13 cellular contexts compared by ENCODE assay signal in the genomic region with DNA sequence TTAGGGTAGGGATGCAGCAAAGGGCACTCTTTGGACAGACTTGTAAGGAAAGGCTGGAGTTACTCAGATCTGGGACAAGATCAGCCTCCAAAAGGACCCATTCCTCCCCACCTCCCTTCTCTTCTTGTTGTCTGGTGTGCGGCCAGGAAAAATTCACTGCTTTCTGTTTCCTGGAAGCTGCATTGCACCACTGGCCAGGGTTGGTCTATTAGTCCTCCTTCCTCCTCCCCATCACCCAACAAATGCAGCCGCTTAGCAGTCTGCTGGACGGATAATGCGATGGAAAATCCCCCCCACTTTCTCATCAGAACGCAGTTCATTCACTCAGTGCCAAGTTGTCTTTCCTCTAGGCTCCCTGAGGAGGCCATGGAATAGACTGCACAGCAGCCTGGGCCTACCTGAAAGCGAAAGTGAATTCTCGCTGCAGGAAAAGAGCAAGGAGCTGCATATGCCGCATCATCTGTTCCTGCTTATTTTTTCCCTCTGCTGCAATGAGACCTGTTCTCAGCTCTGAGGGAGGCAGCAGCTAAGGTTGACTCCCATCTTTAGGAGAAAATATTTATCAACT.
DNase-seq lines count a peak whose midpoint lies in the region; ATAC-seq and TF ChIP-seq lines count a peak whose summit lies in the region.
"Had no signal": no experiment of that assay in that cellular context is flagged by ENCODE, and none has a peak within 500 bp of the region (broad histone marks: within the 10 kb centered on the region; RNA-seq: fewer than 3 reads in every experiment).

No MANE protein-coding gene starts in this region.

- H3K4me2 ChIP-seq in mesenchymal stem cell (ENCODE audit: low read length, poor library complexity, severe bottlenecking) (no peak overlapping the region), MM.1S (ENCODE audit: low read depth, low read length) (no peak overlapping the region)
- H3K4me2 ChIP-seq: BLaER1 had no signal

- H4K20me1 ChIP-seq in MM.1S (ENCODE audit: insufficient read depth, low read length) = no peaks in the 10 kb centered on the region
- H4K20me1 ChIP-seq: BLaER1 had no signal

- H3K9me3 ChIP-seq in mesenchymal stem cell (ENCODE audit: control insufficient read depth, low read length) (no peaks in the 10 kb centered on the region), T-helper 17 cell (ENCODE audit: control insufficient read depth, low read length, poor library complexity, severe bottlenecking) (no peaks in the 10 kb centered on the region), MM.1S (replicated peaks; ENCODE audit: insufficient read depth, low read length) (no peaks in the 10 kb centered on the region)
- H3K9me3 ChIP-seq: BLaER1, spleen had no signal

- H3K79me2 ChIP-seq in MM.1S (ENCODE audit: low read length) = no peaks in the 10 kb centered on the region

- H3K23ac ChIP-seq in mesenchymal stem cell (ENCODE audit: low read length in 2 of 2) = no peak overlapping the region

- ATAC-seq in T-helper 17 cell (no peak), GM21367 (IDR thresholded peaks at IDR 0.05; ENCODE audit: unreplicated experiment) (no peak)

- H4K91ac ChIP-seq in mesenchymal stem cell (ENCODE audit: low read length) = no peak overlapping the region

- H2AK5ac ChIP-seq in mesenchymal stem cell (ENCODE audit: low read length, severe bottlenecking) = peak overlapping the region; percentile 55

- H3K27me3 Mint-ChIP-seq in T-helper 17 cell = no peaks in the 10 kb centered on the region

- 99% methylated on average over 7 of the region's 8 CpGs for WGBS in mesenchymal stem cell

- H3K36me3 ChIP-seq in mesenchymal stem cell (ENCODE audit: control insufficient read depth in 1 of 2, insufficient read depth in 2 of 2, low read depth in 1 of 2, low read length in 2 of 2) = no peaks in the 10 kb centered on the region
- H3K36me3 ChIP-seq in MM.1S (replicated peaks; ENCODE audit: insufficient read depth, low read length) = no peaks in the 10 kb centered on the region
- H3K36me3 ChIP-seq: BLaER1, spleen had no signal

- TF ChIP-seq CTCF in coronary artery (IDR thresholded peaks at IDR 0.05) (no peak), MM.1S (IDR thresholded peaks at IDR 0.05; ENCODE audit: low read length) (no peak)

- H2BK120ac ChIP-seq in mesenchymal stem cell (ENCODE audit: low read depth, low read length) = no peak overlapping the region

- no peak overlapping the region for H3K4me3 Mint-ChIP-seq in T-helper 17 cell

- no peaks in the 10 kb centered on the region for H3K79me1 ChIP-seq in mesenchymal stem cell (replicated peaks; ENCODE audit: low read length, poor library complexity, severe bottlenecking)

- H2BK5ac ChIP-seq in mesenchymal stem cell (ENCODE audit: low read depth, low read length, poor library complexity, severe bottlenecking) = no peak overlapping the region

- H3K14ac ChIP-seq in mesenchymal stem cell (ENCODE audit: low read length in 2 of 2) = no peak overlapping the region

- H3K18ac ChIP-seq in mesenchymal stem cell (ENCODE audit: low read depth in 1 of 2, low read length in 2 of 2) = peak overlapping the region in 1 of 2 experiments; percentile 48

- DNase-seq in ACHN = peak; percentile 19
- peak; percentile 20 for DNase-seq in HCEC 1CT
- DNase-seq in coronary artery (ENCODE audit: low spot score) = no peak
- DNase-seq in mesenchymal stem cell = peak; percentile 47
- DNase-seq in T-helper 17 cell = no peak
- DNase-seq in stimulated activated CD4-positive, alpha-beta T cell treated with anti-CD3 and anti-CD28 coated beads, Interleukin-4, amount 100 ng/mL, for 24 hours = no peak
- no peak for DNase-seq in MM.1S
- DNase-seq: glutamatergic neuron, NCI-H1105 treated with DMSO at 0.1 percent for 48 hours, RPMI8226, spleen had no signal

- no peaks in the 10 kb centered on the region for H3K9me2 ChIP-seq in MM.1S (replicated peaks; ENCODE audit: insufficient read depth, low read length)

- in situ Hi-C loops in ACHN (cut with HindIII; ENCODE audit: low pct_ligation_motif_present, low pct_unique_long_range_greater_than_20kb, low sequenced_read_pairs) = no loop called here

- no peak overlapping the region for H2BK12ac ChIP-seq in mesenchymal stem cell (ENCODE audit: low read length in 2 of 2)

- H3K27ac Mint-ChIP-seq in T-helper 17 cell = no peak overlapping the region

- no peak overlapping the region for H2BK15ac ChIP-seq in mesenchymal stem cell (ENCODE audit: low read depth, poor library complexity, severe bottlenecking)

- no peaks in the 10 kb centered on the region for H3F3A ChIP-seq in MM.1S (ENCODE audit: insufficient read depth, low read length)

- no peaks in the 10 kb centered on the region for H3K27me3 ChIP-seq in mesenchymal stem cell (ENCODE audit: control insufficient read depth in 1 of 2, insufficient read depth in 1 of 2, low read length in 2 of 2)
- H3K27me3 ChIP-seq in MM.1S (replicated peaks; ENCODE audit: insufficient read depth, low read length) = no peaks in the 10 kb centered on the region
- H3K27me3 ChIP-seq: BLaER1, spleen had no signal

- no peak overlapping the region for H2AFZ ChIP-seq in mesenchymal stem cell (ENCODE audit: low read depth, low read length)
- H2AFZ ChIP-seq in MM.1S (ENCODE audit: low read length) = no peak overlapping the region

- H4K8ac ChIP-seq in mesenchymal stem cell (ENCODE audit: low read length) = peak overlapping the region; percentile 57

- no peaks in the 10 kb centered on the region for H3K4me1 Mint-ChIP-seq in T-helper 17 cell

- H3K4me3 ChIP-seq in coronary artery (peak overlapping the region; percentile 24), mesenchymal stem cell (ENCODE audit: insufficient read depth in 1 of 2, low read depth in 1 of 2, low read length in 2 of 2) (peak overlapping the region in 1 of 2 experiments; percentile 76), MM.1S (ENCODE audit: low read length) (no peak overlapping the region)
- H3K4me3 ChIP-seq: BLaER1 had no signal

- H3K36me3 Mint-ChIP-seq in T-helper 17 cell (ENCODE audit: low read depth) = no peaks in the 10 kb centered on the region

- H3K27ac ChIP-seq in coronary artery (no peak overlapping the region), mesenchymal stem cell (ENCODE audit: low read length, poor library complexity, severe bottlenecking) (no peak overlapping the region), MM.1S (ENCODE audit: low read length) (no peak overlapping the region)
- H3K27ac ChIP-seq: BLaER1 had no signal

- peaks cover 3% of the 10 kb centered on the region for H3K4me1 ChIP-seq in mesenchymal stem cell (ENCODE audit: control insufficient read depth, insufficient read depth, low read depth, low read length)
- no peaks in the 10 kb centered on the region for H3K4me1 ChIP-seq in MM.1S (ENCODE audit: low read length)
- H3K4me1 ChIP-seq: BLaER1 had no signal

- H3K9ac ChIP-seq in mesenchymal stem cell (ENCODE audit: low read length) = peak overlapping the region; percentile 75
- no peak overlapping the region for H3K9ac ChIP-seq in MM.1S (ENCODE audit: low read length)
- H3K9ac ChIP-seq: BLaER1 had no signal

- H3K4ac ChIP-seq in mesenchymal stem cell (ENCODE audit: low read depth in 1 of 2, low read length in 2 of 2) = no peak overlapping the region

Comparison
In these comparisons a context has a peak if more than half of its experiments do, and no peak if none do; other contexts are left out.
1. DNase-seq: peak in ACHN (single experiment), HCEC 1CT (single experiment) and mesenchymal stem cell (single experiment); none in coronary artery (single experiment), T-helper 17 cell (0 of 3), stimulated activated CD4-positive, alpha-beta T cell treated with anti-CD3 and anti-CD28 coated beads, Interleukin-4, amount 100 ng/mL, for 24 hours (single experiment) and MM.1S (single experiment).